In genomic region chr10:96711048-96711713, GRCh38 we compare ENCODE assay signal across 18 cellular contexts. TPM values are rescaled to one million over a fixed set of nuclear protein-coding genes. Genes with fewer than 3 reads are reported as not detected.
DNase-seq lines count a peak whose midpoint lies in the region; ATAC-seq, FAIRE-seq and TF ChIP-seq lines count a peak whose summit lies in the region.
"Had no signal": no experiment of that assay in that cellular context is flagged by ENCODE, and none has a peak within 500 bp of the region (broad histone marks: within the 10 kb centered on the region; RNA-seq: fewer than 3 reads in every experiment).

No MANE protein-coding gene starts in this region.

- H3F3A ChIP-seq in DOHH2 (ENCODE audit: control insufficient read depth, insufficient read depth): peaks cover 65% of the 10 kb centered on the region

- peak overlapping the region; percentile 68 for H3K27ac ChIP-seq in DOHH2 (ENCODE audit: low read depth, low read length)
- peak overlapping the region; percentile 59 for H3K27ac ChIP-seq in Karpas-422 (ENCODE audit: low read length)
- peak overlapping the region; percentile 13; the same call in 1 of the 2 replicates for H3K27ac ChIP-seq in GM12878 (ENCODE audit: control insufficient read depth, insufficient read depth)
- no peak overlapping the region for H3K27ac ChIP-seq in trophoblast cell (ENCODE audit: low read depth, low read length)
- H3K27ac ChIP-seq in esophagus muscularis mucosa (replicated peaks in 1 of 4): no peak overlapping the region
- H3K27ac ChIP-seq: A549 had no signal

- in situ Hi-C loops in GM12878 (cut with MboI): loop anchor here (10.0 kb wide), 1 partner anchor 66 kb away; no protein-coding TSS in a partner anchor

- H3K4me2 ChIP-seq in DOHH2 (ENCODE audit: low read length): peak overlapping the region; percentile 53
- no peak overlapping the region for H3K4me2 ChIP-seq in Karpas-422 (ENCODE audit: low read depth, low read length, poor library complexity, severe bottlenecking)
- H3K4me2 ChIP-seq in GM12878 (ENCODE audit: control insufficient read depth, insufficient read depth): peak overlapping the region; percentile 27; the same call in 1 of the 2 replicates
- no peak overlapping the region for H3K4me2 ChIP-seq in trophoblast cell (ENCODE audit: low read length)
- H3K4me2 ChIP-seq: A549 had no signal

- no peak overlapping the region for H3K23ac ChIP-seq in trophoblast cell (ENCODE audit: low read length)

- H3K4me3 ChIP-seq in DOHH2 (ENCODE audit: low read length) (peak overlapping the region; percentile 36), Karpas-422 (ENCODE audit: low read length) (no peak overlapping the region), GM12878 (no peak overlapping the region), trophoblast cell (ENCODE audit: low read depth, low read length) (no peak overlapping the region), esophagus muscularis mucosa (no peak overlapping the region)
- H3K4me3 ChIP-seq: A549 had no signal

- TF ChIP-seq CTCF in DOHH2 (IDR thresholded peaks at IDR 0.05; ENCODE audit: low read depth, low read length, poor library complexity, severe bottlenecking) (no peak), GM12878 (IDR thresholded peaks at IDR 0.05 in 2 of 3, conservative IDR thresholded peaks at IDR 0.05 in 1 of 3; ENCODE audit: control insufficient read depth in 2 of 3, extremely low read depth in 1 of 3, insufficient read depth in 1 of 3, low read depth in 3 of 3, low read length in 3 of 3) (no peak), esophagus muscularis mucosa (IDR thresholded peaks at IDR 0.05) (no peak)

- no peak overlapping the region for H4K12ac ChIP-seq in trophoblast cell (ENCODE audit: low read depth, low read length)

- 77% methylated on average over 3 of the region's 3 CpGs for WGBS in GM12878 (ENCODE audit: insufficient coverage, insufficient replicate concordance, low lambda C conversion rate, missing lambda C conversion rate)
- WGBS in trophoblast cell (ENCODE audit: extremely low coverage, insufficient coverage, insufficient read length): no CpG with 5 or more reads among the region's 3 CpGs
- 94% methylated on average over 3 of the region's 3 CpGs for WGBS in esophagus muscularis mucosa

- H2AK5ac ChIP-seq in trophoblast cell (ENCODE audit: low read length): no peak overlapping the region

- no peak for ATAC-seq in GM12878
- no peak for ATAC-seq in stimulated activated naive CD8-positive, alpha-beta T cell treated with anti-CD3 and anti-CD28 coated beads, Interleukin-15, Interleukin-2, amounts not matched to agents 100 U/mL and 50 U/mL, for 24 hours
- ATAC-seq: A549, PC-3 had no signal

- H3K9me3 ChIP-seq in DOHH2 (ENCODE audit: control insufficient read depth, insufficient read depth, low read length): no peaks in the 10 kb centered on the region
- H3K9me3 ChIP-seq in Karpas-422 (ENCODE audit: low read length): no peaks in the 10 kb centered on the region
- H3K9me3 ChIP-seq in GM12878 (replicated peaks; ENCODE audit: control insufficient read depth, insufficient read depth, low read length): no peaks in the 10 kb centered on the region; the same call in 2 of the 3 replicates
- no peaks in the 10 kb centered on the region for H3K9me3 ChIP-seq in trophoblast cell (ENCODE audit: insufficient read depth, low read depth, low read length)
- H3K9me3 ChIP-seq in esophagus muscularis mucosa: no peaks in the 10 kb centered on the region
- H3K9me3 ChIP-seq: A549 had no signal

- SMC1A ChIA-PET in GM12878 (lab: Charles Lee; ENCODE audit: uncharacterized antibody, unreplicated experiment): interaction anchor here (0.8 to 2.1 kb wide), 7 partner anchors 8 to 68 kb away, joined by 3 to 6 read pairs (median 5); no protein-coding TSS in a partner anchor

- intact Hi-C loops in GM12878 (cut with micrococcal nuclease; ENCODE audit: unreplicated experiment) (loop anchor here (10.0 kb wide), 1 partner anchor 126 kb away; the partner anchor contains the start of gene TM9SF3), esophagus muscularis mucosa (cut with DNase I) (no loop called here)

- TF ChIP-seq POLR2A in GM12878 (IDR thresholded peaks at IDR 0.05; ENCODE audit: low read depth, low read length) (no peak), esophagus muscularis mucosa (IDR thresholded peaks at IDR 0.05; ENCODE audit: low read depth) (no peak)

- H2BK5ac ChIP-seq in trophoblast cell (ENCODE audit: low read depth, low read length, poor library complexity): no peak overlapping the region

- H3K4me1 ChIP-seq in DOHH2 (ENCODE audit: control insufficient read depth, low read length): peaks cover 97% of the 10 kb centered on the region
- peaks cover 78% of the 10 kb centered on the region for H3K4me1 ChIP-seq in Karpas-422 (ENCODE audit: low read length)
- H3K4me1 ChIP-seq in GM12878 (ENCODE audit: control insufficient read depth, insufficient read depth, low read length): peaks cover 27% of the 10 kb centered on the region
- no peaks in the 10 kb centered on the region for H3K4me1 ChIP-seq in trophoblast cell (ENCODE audit: control insufficient read depth in 1 of 2, insufficient read depth in 2 of 2, low read length in 2 of 2)
- H3K4me1 ChIP-seq in esophagus muscularis mucosa: no peaks in the 10 kb centered on the region
- H3K4me1 ChIP-seq: A549 had no signal

- H2BK12ac ChIP-seq in trophoblast cell (ENCODE audit: low read length): no peak overlapping the region

- H4K91ac ChIP-seq in trophoblast cell (ENCODE audit: low read depth, low read length): no peak overlapping the region

- no peak for FAIRE-seq in GM12878 (lab: Jason Lieb, UNC)
- FAIRE-seq: A549 had no signal

- H3K9me2 ChIP-seq in DOHH2 (replicated peaks; ENCODE audit: control insufficient read depth, low read length): no peaks in the 10 kb centered on the region
- no peaks in the 10 kb centered on the region for H3K9me2 ChIP-seq in Karpas-422 (replicated peaks; ENCODE audit: insufficient read depth, low read length)

- H3K36me3 ChIP-seq in DOHH2 (ENCODE audit: control insufficient read depth, low read length) (peaks cover 84% of the 10 kb centered on the region), Karpas-422 (ENCODE audit: insufficient read depth, low read length) (peaks cover 11% of the 10 kb centered on the region), GM12878 (ENCODE audit: control insufficient read depth in 2 of 2, insufficient read depth in 2 of 2, low read length in 1 of 2) (peaks cover 5 to 10% of the 10 kb centered on the region in 2 experiments; a peak in 3 of 4 replicates), trophoblast cell (ENCODE audit: control insufficient read depth in 1 of 2, insufficient read depth in 2 of 2, low read length in 2 of 2) (no peaks in the 10 kb centered on the region), esophagus muscularis mucosa (peaks cover 0 to 3% (median 0%) of the 10 kb centered on the region in 4 donors)

- no TSS peak for BruUV-seq in GM12878 (replicated peaks; lab: Mats Ljungman, UMichigan)

- no peak overlapping the region for H3K18ac ChIP-seq in trophoblast cell (ENCODE audit: low read length)

- H4K20me1 ChIP-seq in DOHH2 (ENCODE audit: control insufficient read depth, insufficient read depth, low read depth, low read length) (no peaks in the 10 kb centered on the region), Karpas-422 (ENCODE audit: insufficient read depth, low read depth, low read length) (peaks cover 8% of the 10 kb centered on the region; the same call in 1 of the 2 replicates), GM12878 (ENCODE audit: control insufficient read depth, insufficient read depth) (no peaks in the 10 kb centered on the region)

- H3K79me2 ChIP-seq in DOHH2 (ENCODE audit: control insufficient read depth, low read length): peaks cover 98% of the 10 kb centered on the region
- peaks cover 89% of the 10 kb centered on the region for H3K79me2 ChIP-seq in Karpas-422 (ENCODE audit: low read length)
- peaks cover 48% of the 10 kb centered on the region for H3K79me2 ChIP-seq in GM12878 (ENCODE audit: control insufficient read depth, insufficient read depth, low read length)
- no peaks in the 10 kb centered on the region for H3K79me2 ChIP-seq in trophoblast cell (ENCODE audit: control insufficient read depth, insufficient read depth, low read length, poor library complexity)

- POLR2A ChIA-PET in GM12878 (lab: Charles Lee): interaction anchor here (1.1 to 1.3 kb wide), 2 partner anchors 13 to 300 kb away, joined by 4 to 10 read pairs; no protein-coding TSS in a partner anchor

- DNase-seq in Karpas-422 (no peak), GM12878 (ENCODE audit: low read depth, low spot score) (no peak), trophoblast cell (peak; percentile 29 to 70), inferior parietal cortex (ENCODE audit: extremely low spot score) (no peak), esophagus muscularis mucosa (ENCODE audit: extremely low spot score) (no peak), NCI-H2196 treated with DMSO at 0.1 percent for 48 hours (lab: John Stamatoyannopoulos, UW; ENCODE audit: unreplicated experiment) (no peak)
- no peak for DNase-seq in stimulated activated naive CD8-positive, alpha-beta T cell treated with anti-CD3 and anti-CD28 coated beads, Interleukin-15, Interleukin-2, amounts not matched to agents 100 U/mL and 50 U/mL, for 24 hours
- DNase-seq: CD4-positive, alpha-beta memory T cell; DND-41; NCI-H1092 treated with DMSO at 0.1 percent for 48 hours; NCI-H1436 treated with DMSO at 0.1 percent for 48 hours; NCI-H1930; NCI-H524 treated with DMSO at 0.1 percent for 48 hours; PC-3; Right ventricle myocardium superior had no signal

- no peaks in the 10 kb centered on the region for H3K79me1 ChIP-seq in trophoblast cell (ENCODE audit: low read length)

- H2AFZ ChIP-seq in Karpas-422 (ENCODE audit: low read length): no peak overlapping the region
- H2AFZ ChIP-seq in GM12878 (ENCODE audit: control insufficient read depth, low read depth, low read length): no peak overlapping the region
- H2AFZ ChIP-seq in trophoblast cell (ENCODE audit: insufficient read depth, low read length, poor library complexity): no peak overlapping the region

- no peak overlapping the region for H2BK120ac ChIP-seq in trophoblast cell (ENCODE audit: insufficient read depth, low read length, poor library complexity)

- TF ChIP-seq RAD21 in GM12878 (IDR thresholded peaks at IDR 0.05; ENCODE audit: insufficient read depth, low read depth, low read length): no peak

- H3K27me3 ChIP-seq in DOHH2 (ENCODE audit: control insufficient read depth, low read length) (no peaks in the 10 kb centered on the region), Karpas-422 (ENCODE audit: low read length) (no peaks in the 10 kb centered on the region), GM12878 (replicated peaks in 1 of 2; ENCODE audit: control insufficient read depth in 2 of 2, insufficient read depth in 2 of 2, low read length in 1 of 2) (no peaks in the 10 kb centered on the region), trophoblast cell (ENCODE audit: insufficient read depth, low read length) (no peaks in the 10 kb centered on the region), esophagus muscularis mucosa (no peaks in the 10 kb centered on the region)

- H4K8ac ChIP-seq in trophoblast cell (ENCODE audit: low read depth, low read length): no peak overlapping the region

- no peak overlapping the region for H3K4ac ChIP-seq in trophoblast cell (ENCODE audit: low read depth, low read length)

- H3K9ac ChIP-seq in Karpas-422 (ENCODE audit: low read length) (no peak overlapping the region), GM12878 (ENCODE audit: control insufficient read depth, insufficient read depth, low read length) (no peak overlapping the region), trophoblast cell (ENCODE audit: low read length) (no peak overlapping the region)

- TF ChIP-seq EP300 in GM12878 (IDR thresholded peaks at IDR 0.05; ENCODE audit: borderline replicate concordance in 1 of 2, control insufficient read depth in 1 of 2, low read depth in 2 of 2, low read length in 2 of 2) (no peak), esophagus muscularis mucosa (IDR thresholded peaks at IDR 0.05) (no peak)

- CTCF ChIA-PET in GM12878 (lab: Yijun Ruan, JAX): no interaction called here

- RAD21 ChIA-PET in GM12878 (lab: Charles Lee; ENCODE audit: unreplicated experiment): interaction anchor here (0.6 kb wide), 1 partner anchor 63 kb away, joined by 4 read pairs; no protein-coding TSS in a partner anchor

- H3K14ac ChIP-seq in trophoblast cell (ENCODE audit: low read length): no peak overlapping the region

RNA-seq across cellular contexts. Expression of gene PIK3AP1, which starts 9.1 kb away (rescaled TPM):
- total RNA-seq in Karpas-422 (2014; rRNA removed; shearing (Covaris generic); ENCODE audit: low replicate concordance): 131 and 162 TPM in 2 replicates
- 528 and 572 TPM in 2 replicates for total RNA-seq in GM12878 (2013; cell fraction: nucleolus; rRNA removed)
- 151 and 167 TPM in 2 replicates for total RNA-seq in GM12878 (2014; rRNA removed)
- 143 and 148 TPM in 2 replicates for total RNA-seq in GM12878 (2014; rRNA removed; fragmentation: Illumina TruSeq; extraction: Trizol)
- total RNA-seq in GM12878 (2021): 137 and 142 TPM in 2 replicates
- 51.5 TPM for polyA plus RNA-seq in GM12878 (2011; ENCODE audit: low read depth)
- polyA plus RNA-seq in GM12878 (2011; rRNA removed): 281 and 306 TPM in 2 replicates
- polyA plus RNA-seq in GM12878 (2011; cell fraction: cytosol; rRNA removed): 333 and 336 TPM in 2 replicates
- 200 and 264 TPM in 2 replicates for polyA plus RNA-seq in GM12878 (2011; cell fraction: nucleus; rRNA removed)
- polyA plus RNA-seq in GM12878 (2012): 66.8 and 75.2 TPM in 2 replicates
- polyA plus RNA-seq in GM12878 (2014; fragmentation: Illumina TruSeq; extraction: Trizol): 107 and 128 TPM in 2 replicates
- polyA plus RNA-seq in GM12878 (2014; fragmentation: Nextera tagmentation; extraction: Ambion mirVana): 10 to 100 TPM; 26.2 to 37.0 TPM
- 108 and 110 TPM in 2 replicates for polyA plus RNA-seq in GM12878 (2014; rRNA removed)
- 10 to 100 TPM; 92.4 to 93.7 TPM for polyA plus RNA-seq in GM12878 (2016; fragmentation: Nextera tagmentation; extraction: Ambion mirVana)
- 802 and 813 TPM in 2 replicates for polyA minus RNA-seq in GM12878 (2011; rRNA and poly(A)+ RNA removed)
- 162 and 192 TPM in 2 replicates for polyA minus RNA-seq in GM12878 (2011; cell fraction: cytosol; rRNA and poly(A)+ RNA removed)
- polyA minus RNA-seq in GM12878 (2011; cell fraction: nucleus; rRNA and poly(A)+ RNA removed): 171 and 266 TPM in 2 replicates
- polyA plus RNA-seq in trophoblast cell (2013): 0.75 and 1.3 TPM in 2 replicates
- 10 to 100 TPM in 2 of 4 donors, 1 to 10 TPM in 2; 4.7 to 16.6 (median 8.8) TPM for total RNA-seq in esophagus muscularis mucosa
- total RNA-seq: RPMI7951 had no signal

Comparison
In these comparisons a context has a peak if more than half of its experiments do, and no peak if none do; other contexts are left out.
1. H3K27ac ChIP-seq: peak in DOHH2 (single experiment), Karpas-422 (single experiment) and GM12878 (single experiment); none in trophoblast cell (single experiment) and esophagus muscularis mucosa (0 of 4).
2. H3K4me2 ChIP-seq: peak in DOHH2 (single experiment) and GM12878 (single experiment); none in Karpas-422 (single experiment) and trophoblast cell (single experiment).
3. DNase-seq: peak in trophoblast cell (2 of 2); none in Karpas-422 (single experiment), GM12878 (single experiment), inferior parietal cortex (single experiment), stimulated activated naive CD8-positive, alpha-beta T cell treated with anti-CD3 and anti-CD28 coated beads, Interleukin-15, Interleukin-2, amounts not matched to agents 100 U/mL and 50 U/mL, for 24 hours (single experiment), esophagus muscularis mucosa (single experiment) and NCI-H2196 treated with DMSO at 0.1 percent for 48 hours (single experiment).